20 cellular contexts compared by ENCODE assay signal in the genomic region with DNA sequence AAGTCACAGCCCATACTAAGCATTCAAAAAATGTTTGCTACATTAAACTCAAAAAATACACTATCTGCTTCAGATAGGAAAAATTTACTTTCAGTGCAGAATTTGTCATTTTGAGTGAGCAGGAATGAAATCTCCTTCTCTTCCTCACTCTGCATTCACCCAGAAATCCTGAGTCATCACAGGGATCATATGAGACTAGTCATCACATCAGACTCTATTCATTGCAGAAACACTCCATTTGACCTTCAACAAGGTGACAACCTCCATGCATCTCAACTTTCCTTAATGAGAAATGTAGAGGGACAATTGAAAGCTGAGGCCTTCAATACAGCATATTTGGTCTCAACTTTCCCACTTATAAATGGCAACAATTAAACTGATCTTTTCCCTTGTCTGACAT.
A peak's percentile ranks its signal among the peaks of the same experiment; 100 is the strongest.
DNase-seq lines count a peak whose midpoint lies in the region; ATAC-seq, FAIRE-seq and TF ChIP-seq lines count a peak whose summit lies in the region.
"Had no signal": no experiment of that assay in that cellular context is flagged by ENCODE, and none has a peak within 500 bp of the region (broad histone marks: within the 10 kb centered on the region; RNA-seq: fewer than 3 reads in every experiment).

No MANE protein-coding gene starts in this region.

- no peak overlapping the region for H3K4me3 ChIP-seq in bronchial epithelial cell (ENCODE audit: low read depth, low read length)
- H3K4me3 ChIP-seq: dorsolateral prefrontal cortex had no signal

- no peaks in the 10 kb centered on the region for H3K36me3 ChIP-seq in bronchial epithelial cell (ENCODE audit: control insufficient read depth, insufficient read depth, low read length)
- H3K36me3 ChIP-seq: BE2C had no signal

- ATAC-seq in GM18511 (IDR thresholded peaks at IDR 0.05; ENCODE audit: unreplicated experiment) (no peak), HG02840 (IDR thresholded peaks at IDR 0.05; ENCODE audit: low FRiP score, unreplicated experiment) (no peak)
- ATAC-seq: naive thymus-derived CD4-positive, alpha-beta T cell; right cardiac atrium; stimulated activated memory B cell treated with anti-CD40 and anti-IgM and Interleukin-4, amounts not matched to agents 10 μg/mL and 1 μg/mL and 100 μg/mL, for 72 hours had no signal

- DNase-seq in AG08395 (ENCODE audit: low spot score) (peak; percentile 61), HT1080 (ENCODE audit: low read depth) (peak; percentile 79), bronchial epithelial cell (ENCODE audit: low read depth) (peak; percentile 65), OCI-M2 (lab: John Stamatoyannopoulos, UW; ENCODE audit: unreplicated experiment) (no peak), cortex of kidney (lab: John Stamatoyannopoulos, UW) (no peak)
- DNase-seq: activated CD8-positive, alpha-beta memory T cell treated with anti-CD3 and anti-CD28 coated beads, Interleukin-2, amount 50 U/mL, for 4 hours; BE2C; DND-41; dorsolateral prefrontal cortex; glutamatergic neuron; naive thymus-derived CD4-positive, alpha-beta T cell; NK-92 treated with Interleukin-12 subunit alpha and Interleukin-12 subunit beta, amount 100 ng/mL, for 24 hours; right cardiac atrium; stimulated activated CD4-positive, alpha-beta T cell treated with anti-CD3 and anti-CD28 coated beads, Interleukin-4, amount 100 ng/mL, for 1 hour had no signal

- FAIRE-seq in bronchial epithelial cell (lab: Jason Lieb, UNC) (no peak), islet of Langerhans (lab: Jason Lieb, UNC) (peak; percentile 21)
- FAIRE-seq: GM19239, H1 had no signal

- TF ChIP-seq CTCF in bronchial epithelial cell (IDR thresholded peaks at IDR 0.05; ENCODE audit: insufficient read depth, low read length, severe bottlenecking): no peak

- no peaks in the 10 kb centered on the region for H3K27me3 ChIP-seq in bronchial epithelial cell (ENCODE audit: control insufficient read depth, insufficient read depth, low read length)
- H3K27me3 ChIP-seq: BE2C, dorsolateral prefrontal cortex had no signal

Comparison
In these comparisons a context has a peak if more than half of its experiments do, and no peak if none do; other contexts are left out.
1. DNase-seq: peak in AG08395 (single experiment), HT1080 (single experiment) and bronchial epithelial cell (single experiment); none in OCI-M2 (single experiment) and cortex of kidney (single experiment).